12 cellular contexts compared by ENCODE assay signal in the genomic region with DNA sequence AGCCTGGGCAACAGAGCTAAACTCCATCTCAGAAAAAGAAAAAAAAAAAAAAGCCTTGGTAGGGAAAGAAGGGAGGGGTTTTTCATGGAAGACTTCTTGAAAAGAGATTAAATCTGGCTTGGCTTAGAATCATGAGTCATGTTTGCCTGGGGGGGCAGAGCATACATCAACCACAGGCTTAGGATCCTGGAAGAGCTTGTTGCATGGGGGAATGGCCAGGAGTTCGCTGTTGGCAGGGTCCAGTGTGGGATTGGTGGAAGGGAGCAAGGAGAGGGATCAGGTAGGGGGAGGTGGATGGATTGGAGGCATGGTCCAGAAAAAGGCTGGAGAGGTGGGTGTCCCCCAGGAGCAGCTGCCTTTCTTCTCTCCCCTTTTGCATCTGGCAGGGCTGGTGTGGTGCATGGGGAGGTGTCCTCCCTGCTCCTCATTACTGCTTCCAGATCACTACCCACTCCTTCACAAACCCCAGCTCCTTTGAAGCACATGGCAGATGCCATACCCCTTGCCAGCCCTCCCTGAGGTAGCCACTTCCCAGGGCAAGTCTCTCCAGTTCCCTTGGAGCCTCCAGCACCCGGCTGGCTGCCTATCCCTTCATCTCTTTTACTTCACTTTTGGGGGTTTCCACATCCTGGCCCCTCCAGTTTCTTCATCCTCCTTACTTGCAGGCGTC. TPM values are rescaled to one million over a fixed set of nuclear protein-coding genes. Genes with fewer than 3 reads are reported as not detected.
A peak's percentile ranks its signal among the peaks of the same experiment; 100 is the strongest.
DNase-seq lines count a peak whose midpoint lies in the region; ATAC-seq and TF ChIP-seq lines count a peak whose summit lies in the region.
"Had no signal": no experiment of that assay in that cellular context is flagged by ENCODE, and none has a peak within 500 bp of the region (broad histone marks: within the 10 kb centered on the region; RNA-seq: fewer than 3 reads in every experiment).

No MANE protein-coding gene starts in this region.

- peaks cover 49% of the 10 kb centered on the region for H3K79me2 ChIP-seq in SK-N-SH (ENCODE audit: insufficient read depth)

- H3K27ac Mint-ChIP-seq in T-helper 17 cell, result no peak overlapping the region

- H3K9me3 ChIP-seq in HEK293 (ENCODE audit: control insufficient read depth, insufficient read depth, low read depth, low read length), result no peaks in the 10 kb centered on the region
- H3K9me3 ChIP-seq in SK-N-SH, result no peaks in the 10 kb centered on the region
- no peaks in the 10 kb centered on the region for H3K9me3 ChIP-seq in skeletal muscle satellite cell (replicated peaks; ENCODE audit: low read length)
- H3K9me3 ChIP-seq in T-helper 17 cell (ENCODE audit: control insufficient read depth, low read length, poor library complexity, severe bottlenecking), result no peaks in the 10 kb centered on the region

- no peak overlapping the region for H3K4me3 ChIP-seq in HEK293 (ENCODE audit: low read depth, low read length)
- no peak overlapping the region for H3K4me3 ChIP-seq in SK-N-SH (ENCODE audit: low read depth in 2 of 2, low read length in 1 of 2)
- no peak overlapping the region for H3K4me3 ChIP-seq in fibroblast of mammary gland (ENCODE audit: control insufficient read depth, low read depth, low read length)
- H3K4me3 ChIP-seq in skeletal muscle satellite cell (ENCODE audit: low read length), result peak overlapping the region; percentile 7
- H3K4me3 ChIP-seq: lung had no signal

- H2AFZ ChIP-seq in SK-N-SH (ENCODE audit: low read depth), result no peak overlapping the region

- peaks cover 4% of the 10 kb centered on the region for H3F3A ChIP-seq in SK-N-SH (replicated peaks; ENCODE audit: insufficient read depth)

- peaks cover 20% of the 10 kb centered on the region for H3K4me1 Mint-ChIP-seq in T-helper 17 cell

- POLR2A ChIA-PET in HEK293 (lab: Yijun Ruan, JAX) (interaction anchor here (0.7 kb wide), 1 partner anchor 130 kb away, joined by 3 read pairs; no protein-coding TSS in a partner anchor), SK-N-SH (lab: Yijun Ruan, JAX) (no interaction called here)

- 93% methylated on average over 3 of the region's 3 CpGs for WGBS in SK-N-SH (ENCODE audit: low lambda C conversion rate)

- H3K27ac ChIP-seq in HEK293 (ENCODE audit: extremely low read depth, low read depth, low read length) (no peak overlapping the region), SK-N-SH (ENCODE audit: low read depth in 2 of 2, low read length in 1 of 2) (peak overlapping the region in 1 of 2 experiments; percentile 14; a peak in 1 of 4 replicates)

- H3K4me2 ChIP-seq in SK-N-SH (peak overlapping the region; percentile 69), skeletal muscle satellite cell (ENCODE audit: low read length) (peak overlapping the region; percentile 9)

- H3K36me3 ChIP-seq in HEK293 (ENCODE audit: control insufficient read depth in 2 of 2, insufficient read depth in 1 of 2, low read length in 2 of 2), result peaks cover 0 to 16% of the 10 kb centered on the region in 2 experiments; a peak in 1 of 3 replicates
- no peaks in the 10 kb centered on the region for H3K36me3 ChIP-seq in SK-N-SH (replicated peaks in 1 of 2; ENCODE audit: control insufficient read depth in 1 of 2, insufficient read depth in 2 of 2, low read length in 1 of 2)
- peaks cover 16% of the 10 kb centered on the region for H3K36me3 ChIP-seq in skeletal muscle satellite cell (ENCODE audit: insufficient read depth, low read length)

- H3K4me3 Mint-ChIP-seq in T-helper 17 cell, result no peak overlapping the region
- H3K4me3 Mint-ChIP-seq: activated T-cell treated with anti-CD3 and anti-CD28 coated beads, Interleukin-2, amount 50 U/mL, for 4 hours; central memory CD8-positive, alpha-beta T cell had no signal

- ATAC-seq in T-helper 17 cell (no peak), HG03378 (IDR thresholded peaks at IDR 0.05; ENCODE audit: unreplicated experiment) (no peak), GM21619 (IDR thresholded peaks at IDR 0.05; ENCODE audit: unreplicated experiment) (no peak), left lobe of liver (no peak)
- ATAC-seq: activated T-cell treated with anti-CD3 and anti-CD28 coated beads, Interleukin-2, amount 50 U/mL, for 4 hours had no signal

- TF ChIP-seq CTCF in HEK293 (tag by site-specific recombination; IDR thresholded peaks at IDR 0.05) (no peak), SK-N-SH (IDR thresholded peaks at IDR 0.05) (no peak), fibroblast of mammary gland (conservative IDR thresholded peaks at IDR 0.05; ENCODE audit: control insufficient read depth, insufficient read depth, low read depth, low read length) (no peak)

- no peak for DNase-seq in SK-N-SH
- peak; percentile 85 for DNase-seq in fibroblast of mammary gland (ENCODE audit: low read depth)
- DNase-seq in T-helper 17 cell, result no peak
- DNase-seq in left lobe of liver (ENCODE audit: low spot score), result no peak
- DNase-seq: activated T-cell treated with anti-CD3 and anti-CD28 coated beads, Interleukin-2, amount 50 U/mL, for 4 hours; NCI-H1694 treated with DMSO at 0.1 percent for 48 hours had no signal

- H3K27me3 ChIP-seq in SK-N-SH (ENCODE audit: insufficient read depth) (no peaks in the 10 kb centered on the region), skeletal muscle satellite cell (ENCODE audit: control insufficient read depth, insufficient read depth, low read length) (peaks cover 4% of the 10 kb centered on the region)

- no peak for TF ChIP-seq RAD21 in SK-N-SH (IDR thresholded peaks at IDR 0.05; ENCODE audit: low read length)

- H3K4me1 ChIP-seq in HEK293 (ENCODE audit: control insufficient read depth, insufficient read depth, low read length), result no peaks in the 10 kb centered on the region
- peaks cover 10 to 17% of the 10 kb centered on the region in 2 experiments; a peak in 2 of 4 replicates for H3K4me1 ChIP-seq in SK-N-SH (ENCODE audit: control insufficient read depth in 1 of 2, insufficient read depth in 2 of 2, low read depth in 1 of 2, low read length in 1 of 2)
- H3K4me1 ChIP-seq in skeletal muscle satellite cell (ENCODE audit: control insufficient read depth, insufficient read depth, low read length), result peaks cover 20% of the 10 kb centered on the region

- TF ChIP-seq EP300 in SK-N-SH (IDR thresholded peaks at IDR 0.05; ENCODE audit: borderline replicate concordance in 1 of 2, low read depth in 1 of 2, low read length in 1 of 2), result no peak

- no peaks in the 10 kb centered on the region for H3K9me2 ChIP-seq in SK-N-SH

- peaks cover 29% of the 10 kb centered on the region for H3K27me3 Mint-ChIP-seq in T-helper 17 cell

- H4K20me1 ChIP-seq in SK-N-SH (ENCODE audit: insufficient read depth), result no peaks in the 10 kb centered on the region

- CTCF ChIA-PET in HEK293 (lab: Yijun Ruan, JAX), result interaction anchor here (0.5 to 1.6 kb wide), 7 partner anchors 8 to 448 kb away, joined by 3 to 4 read pairs (median 3); no protein-coding TSS in a partner anchor
- CTCF ChIA-PET in SK-N-SH (lab: Yijun Ruan, JAX), result interaction anchor here (0.5 to 2.6 kb wide), 11 partner anchors 9 to 487 kb away, joined by 3 to 12 read pairs (median 4); no protein-coding TSS in a partner anchor

- H3K36me3 Mint-ChIP-seq in T-helper 17 cell (ENCODE audit: low read depth), result peaks cover 2% of the 10 kb centered on the region

- H3K9ac ChIP-seq in SK-N-SH, result no peak overlapping the region
- H3K9ac ChIP-seq in skeletal muscle satellite cell (ENCODE audit: low read depth, low read length), result no peak overlapping the region

TF ChIP-seq in HEK293, 187 proteins besides CTCF, POLR2A, EP300 and RAD21 (continues in another document):
- no peak for TF ChIP-seq OVOL3 (tag by site-specific recombination; IDR thresholded peaks at IDR 0.05)
- TF ChIP-seq, protein P1, sequence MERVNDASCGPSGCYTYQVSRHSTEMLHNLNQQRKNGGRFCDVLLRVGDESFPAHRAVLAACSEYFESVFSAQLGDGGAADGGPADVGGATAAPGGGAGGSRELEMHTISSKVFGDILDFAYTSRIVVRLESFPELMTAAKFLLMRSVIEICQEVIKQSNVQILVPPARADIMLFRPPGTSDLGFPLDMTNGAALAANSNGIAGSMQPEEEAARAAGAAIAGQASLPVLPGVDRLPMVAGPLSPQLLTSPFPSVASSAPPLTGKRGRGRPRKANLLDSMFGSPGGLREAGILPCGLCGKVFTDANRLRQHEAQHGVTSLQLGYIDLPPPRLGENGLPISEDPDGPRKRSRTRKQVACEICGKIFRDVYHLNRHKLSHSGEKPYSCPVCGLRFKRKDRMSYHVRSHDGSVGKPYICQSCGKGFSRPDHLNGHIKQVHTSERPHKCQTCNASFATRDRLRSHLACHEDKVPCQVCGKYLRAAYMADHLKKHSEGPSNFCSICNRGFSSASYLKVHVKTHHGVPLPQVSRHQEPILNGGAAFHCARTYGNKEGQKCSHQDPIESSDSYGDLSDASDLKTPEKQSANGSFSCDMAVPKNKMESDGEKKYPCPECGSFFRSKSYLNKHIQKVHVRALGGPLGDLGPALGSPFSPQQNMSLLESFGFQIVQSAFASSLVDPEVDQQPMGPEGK (tag by site-specific recombination; IDR thresholded peaks at IDR 0.05), result no peak

TF ChIP-seq in SK-N-SH, 30 proteins besides CTCF, POLR2A, EP300 and RAD21 (continues in another document):
- TF ChIP-seq, protein P2, sequence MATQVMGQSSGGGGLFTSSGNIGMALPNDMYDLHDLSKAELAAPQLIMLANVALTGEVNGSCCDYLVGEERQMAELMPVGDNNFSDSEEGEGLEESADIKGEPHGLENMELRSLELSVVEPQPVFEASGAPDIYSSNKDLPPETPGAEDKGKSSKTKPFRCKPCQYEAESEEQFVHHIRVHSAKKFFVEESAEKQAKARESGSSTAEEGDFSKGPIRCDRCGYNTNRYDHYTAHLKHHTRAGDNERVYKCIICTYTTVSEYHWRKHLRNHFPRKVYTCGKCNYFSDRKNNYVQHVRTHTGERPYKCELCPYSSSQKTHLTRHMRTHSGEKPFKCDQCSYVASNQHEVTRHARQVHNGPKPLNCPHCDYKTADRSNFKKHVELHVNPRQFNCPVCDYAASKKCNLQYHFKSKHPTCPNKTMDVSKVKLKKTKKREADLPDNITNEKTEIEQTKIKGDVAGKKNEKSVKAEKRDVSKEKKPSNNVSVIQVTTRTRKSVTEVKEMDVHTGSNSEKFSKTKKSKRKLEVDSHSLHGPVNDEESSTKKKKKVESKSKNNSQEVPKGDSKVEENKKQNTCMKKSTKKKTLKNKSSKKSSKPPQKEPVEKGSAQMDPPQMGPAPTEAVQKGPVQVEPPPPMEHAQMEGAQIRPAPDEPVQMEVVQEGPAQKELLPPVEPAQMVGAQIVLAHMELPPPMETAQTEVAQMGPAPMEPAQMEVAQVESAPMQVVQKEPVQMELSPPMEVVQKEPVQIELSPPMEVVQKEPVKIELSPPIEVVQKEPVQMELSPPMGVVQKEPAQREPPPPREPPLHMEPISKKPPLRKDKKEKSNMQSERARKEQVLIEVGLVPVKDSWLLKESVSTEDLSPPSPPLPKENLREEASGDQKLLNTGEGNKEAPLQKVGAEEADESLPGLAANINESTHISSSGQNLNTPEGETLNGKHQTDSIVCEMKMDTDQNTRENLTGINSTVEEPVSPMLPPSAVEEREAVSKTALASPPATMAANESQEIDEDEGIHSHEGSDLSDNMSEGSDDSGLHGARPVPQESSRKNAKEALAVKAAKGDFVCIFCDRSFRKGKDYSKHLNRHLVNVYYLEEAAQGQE (IDR thresholded peaks at IDR 0.05; ENCODE audit: low read depth, low read length), result no peak

RNA-seq across cellular contexts. Expression of a gene that starts 2.5 kb away (rescaled TPM):
- polyA plus RNA-seq in SK-N-SH (2012; rRNA removed), result 25.3 and 38.5 TPM in 2 replicates
- polyA plus RNA-seq in SK-N-SH (2012; cell fraction: cytosol; rRNA removed), result 22.3 and 27.1 TPM in 2 replicates
- 44.4 and 47.1 TPM in 2 replicates for polyA plus RNA-seq in SK-N-SH (2012; cell fraction: nucleus; rRNA removed)
- 18.1 and 32.7 TPM in 2 replicates for total RNA-seq in skeletal muscle satellite cell (2012; rRNA removed)
- under 1 TPM; 0.37 to 0.73 TPM for total RNA-seq in T-helper 17 cell
- 1.9 TPM for total RNA-seq in left lobe of liver
